In the genomic region with DNA sequence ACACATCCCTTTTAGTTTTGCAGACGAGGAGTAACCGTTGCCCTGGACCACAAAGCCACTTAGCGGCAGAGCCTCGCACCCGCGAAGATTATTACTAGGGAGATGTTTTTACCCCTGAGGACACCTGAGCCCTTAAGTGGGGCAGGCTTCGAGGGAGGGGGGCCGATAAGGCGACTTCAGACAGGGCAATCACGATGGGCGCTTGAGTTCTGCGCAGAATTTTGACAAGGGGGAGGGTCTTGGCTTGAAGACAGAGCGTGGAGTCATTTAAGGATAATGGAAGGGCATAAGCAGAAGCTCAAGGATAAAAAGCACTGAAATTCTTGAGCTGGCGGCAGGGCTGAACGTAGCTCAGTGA, we compare ENCODE assay signal across 8 cellular contexts. TPM values are rescaled to one million over a fixed set of nuclear protein-coding genes. Genes with fewer than 3 reads are reported as not detected.
DNase-seq lines count a peak whose midpoint lies in the region; ATAC-seq and TF ChIP-seq lines count a peak whose summit lies in the region.

No MANE protein-coding gene starts in this region.

- H3K9me3 Mint-ChIP-seq in activated naive CD4-positive, alpha-beta T cell treated with anti-CD3 and anti-CD28 coated beads, Interleukin-2, amount 50 U/mL, for 24 hours: no peaks in the 10 kb centered on the region

- no peaks in the 10 kb centered on the region for H3K27me3 ChIP-seq in sigmoid colon

- H3K27me3 Mint-ChIP-seq in activated naive CD4-positive, alpha-beta T cell treated with anti-CD3 and anti-CD28 coated beads, Interleukin-2, amount 50 U/mL, for 24 hours: peaks cover 3% of the 10 kb centered on the region

- H3K27ac ChIP-seq in sigmoid colon: peak overlapping the region; percentile 82 to 88 (median 86)

- intact Hi-C loops in left cardiac atrium (cut with DNase I): no loop called here
- intact Hi-C loops in sigmoid colon (cut with DNase I): loop anchor here (1.0 to 5.0 kb wide), 2 partner anchors 57 to 101 kb away; partner anchors contain the start of gene ELOVL4

- peak overlapping the region; percentile 89 for H3K4me3 Mint-ChIP-seq in activated naive CD4-positive, alpha-beta T cell treated with anti-CD3 and anti-CD28 coated beads, Interleukin-2, amount 50 U/mL, for 24 hours

- H3K36me3 ChIP-seq in sigmoid colon: no peaks in the 10 kb centered on the region

- no peak for TF ChIP-seq EP300 in sigmoid colon (IDR thresholded peaks at IDR 0.05)

- TF ChIP-seq POLR2A in sigmoid colon (IDR thresholded peaks at IDR 0.05): no peak

- peaks cover 5% of the 10 kb centered on the region for H3K4me1 Mint-ChIP-seq in activated naive CD4-positive, alpha-beta T cell treated with anti-CD3 and anti-CD28 coated beads, Interleukin-2, amount 50 U/mL, for 24 hours

- peak overlapping the region; percentile 79 for H3K27ac Mint-ChIP-seq in activated naive CD4-positive, alpha-beta T cell treated with anti-CD3 and anti-CD28 coated beads, Interleukin-2, amount 50 U/mL, for 24 hours

- ATAC-seq in HG02798 (IDR thresholded peaks at IDR 0.05; ENCODE audit: poor library complexity, unreplicated experiment): peak; percentile 9
- ATAC-seq in left cardiac atrium: peak; percentile 36 to 55

- H3K36me3 Mint-ChIP-seq in activated naive CD4-positive, alpha-beta T cell treated with anti-CD3 and anti-CD28 coated beads, Interleukin-2, amount 50 U/mL, for 24 hours: no peaks in the 10 kb centered on the region

- 1% methylated on average over 15 of the region's 15 CpGs for WGBS in sigmoid colon, 2 donors

- H3K4me3 ChIP-seq in sigmoid colon: peak overlapping the region; percentile 55 to 69 (median 64)

- no peaks in the 10 kb centered on the region for H3K9me3 ChIP-seq in sigmoid colon

- no peak for TF ChIP-seq CTCF in sigmoid colon (IDR thresholded peaks at IDR 0.05)

- DNase-seq in NCI-H1417 (lab: John Stamatoyannopoulos, UW): peak in 2 of 3 experiments; percentile 65 to 73
- no peak for DNase-seq in NCI-H1417 treated with DMSO at 0.1 percent for 48 hours (lab: John Stamatoyannopoulos, UW)
- DNase-seq in NCI-H446 treated with DMSO at 0.1 percent for 48 hours (lab: John Stamatoyannopoulos, UW): peak; percentile 24
- no peak for DNase-seq in left cardiac atrium
- DNase-seq in sigmoid colon: peak; percentile 65
- DNase-seq in cerebellar cortex (ENCODE audit: low spot score): no peak

- H3K4me1 ChIP-seq in sigmoid colon: peaks cover 0 to 14% (median 9%) of the 10 kb centered on the region in 4 donors

RNA-seq across cellular contexts. Expression of gene TTK, which starts 0.6 kb away (rescaled TPM):
- total RNA-seq in left cardiac atrium (under 1 TPM; 0.52 to 0.62 TPM), sigmoid colon (under 1 TPM; 0.16 to 0.55 (median 0.45) TPM)
- polyA plus RNA-seq in sigmoid colon: 1 to 10 TPM; 1.2 to 5.9 (median 3.5) TPM

RNA-seq across cellular contexts. Expression of gene ELOVL4, which starts 56.5 kb away (rescaled TPM):
- total RNA-seq in left cardiac atrium (under 1 TPM; 0.47 to 0.58 TPM), sigmoid colon (1 to 10 TPM; 2.2 to 4.6 (median 3.0) TPM)
- polyA plus RNA-seq in sigmoid colon: under 1 TPM in 2 of 3 donors, not detected in 1; 0.23 to 0.76 TPM

Comparison
In these comparisons a context has a peak if more than half of its experiments do, and no peak if none do; other contexts are left out.
1. DNase-seq: peak in NCI-H1417 (2 of 3), NCI-H446 treated with DMSO at 0.1 percent for 48 hours (single experiment) and sigmoid colon (single experiment); none in NCI-H1417 treated with DMSO at 0.1 percent for 48 hours (single experiment), left cardiac atrium (single experiment) and cerebellar cortex (single experiment).